In the genomic region with DNA sequence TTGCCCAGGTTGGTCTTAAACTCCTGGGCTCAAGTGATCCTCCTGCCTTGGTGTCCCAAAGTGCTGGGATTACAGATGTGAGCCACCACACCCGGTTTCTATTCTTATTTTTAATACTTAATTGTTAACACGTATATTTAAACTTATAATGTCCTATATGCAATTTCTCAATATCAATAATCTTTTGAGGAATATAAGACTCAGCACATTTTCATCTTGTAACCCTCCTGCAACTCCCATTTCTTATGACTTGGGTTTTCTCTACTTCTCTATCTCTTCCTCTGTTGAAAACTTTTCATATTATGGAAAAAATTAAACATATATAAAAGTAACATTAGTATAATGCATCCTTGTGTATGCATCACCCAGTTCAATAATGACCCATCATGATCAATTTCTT, we compare ENCODE assay signal across 10 cellular contexts.
"Had no signal": no experiment of that assay in that cellular context is flagged by ENCODE, and none has a peak within 500 bp of the region (broad histone marks: within the 10 kb centered on the region; RNA-seq: fewer than 3 reads in every experiment).

No MANE protein-coding gene starts in this region.

- DNase-seq: GM23248, GOT3, H7, HFFc6, IMR-90, KBM-7 had no signal

- H3K9me3 ChIP-seq: HAP-1 had no signal

- H3K9ac ChIP-seq: GM23248, KMS-11 had no signal

- H3K4me3 Mint-ChIP-seq: HFFc6 had no signal

- H3K4me2 ChIP-seq: KMS-11 had no signal

- H3K4me1 ChIP-seq: HAP-1 had no signal

- H2AFZ ChIP-seq: GM23248 had no signal

- H3K4me3 ChIP-seq: GM23248, HAP-1 had no signal

- H3K27ac ChIP-seq: GM23248, HL-60, KMS-11 had no signal

- ATAC-seq: HCT116 had no signal

- H3K27ac Mint-ChIP-seq: HFFc6 had no signal

- H3K36me3 ChIP-seq: HAP-1 had no signal
